Comparison of ENCODE assay signal across 28 cellular contexts in the genomic region with DNA sequence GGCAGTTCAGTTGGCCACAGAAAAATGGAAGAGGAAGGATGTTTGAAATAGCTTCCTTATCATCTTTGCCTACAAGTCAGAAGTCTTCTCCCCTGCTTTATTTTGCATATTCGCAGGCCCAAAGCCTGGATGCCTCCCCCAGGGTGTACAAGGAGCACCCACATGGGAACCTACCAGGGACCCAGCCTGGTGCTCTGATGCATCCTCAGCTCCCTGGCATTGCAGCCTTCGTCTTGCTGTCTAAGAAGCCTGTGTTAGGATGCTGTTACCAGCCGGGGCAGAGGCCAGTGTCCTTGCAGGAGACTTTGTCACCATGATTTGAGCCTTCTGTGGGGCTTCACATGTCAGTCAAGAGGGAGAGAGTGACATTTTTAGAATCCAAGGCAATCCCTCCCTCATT. TPM values are rescaled to one million over a fixed set of nuclear protein-coding genes. Genes with fewer than 3 reads are reported as not detected.
"Had no signal": no experiment of that assay in that cellular context is flagged by ENCODE, and none has a peak within 500 bp of the region (broad histone marks: within the 10 kb centered on the region; RNA-seq: fewer than 3 reads in every experiment).

No MANE protein-coding gene starts in this region.

- DNase-seq: activated B cell treated with CpG ODN at 0.5 μM for 24 hours; activated CD4-positive, alpha-beta memory T cell treated with anti-CD3 and anti-CD28 coated beads, Interleukin-2, amount 10 ng/mL, durations not matched to agents 7 days and 5 days; activated CD4-positive, alpha-beta T cell treated with anti-CD3 and anti-CD28 coated beads for 1 hour; activated CD4-positive, alpha-beta T cell treated with anti-CD3 and anti-CD28 coated beads for 48 hours; activated CD8-positive, alpha-beta memory T cell treated with anti-CD3 and anti-CD28 coated beads for 24 hours; activated CD8-positive, alpha-beta memory T cell treated with anti-CD3 and anti-CD28 coated beads, Interleukin-2, amount 10 ng/mL, durations not matched to agents 7 days and 5 days; activated CD8-positive, alpha-beta memory T cell treated with anti-CD3 and anti-CD28 coated beads, Interleukin-2, amount 50 U/mL, for 48 hours; activated effector memory CD4-positive, alpha-beta T cell treated with Interleukin-2 at 50 U/mL for 16 hours; activated naive CD4-positive, alpha-beta T cell treated with Interleukin-2 at 50 U/mL for 16 hours; activated T-cell treated with anti-CD3 and anti-CD28 coated beads, Interleukin-2, amount 50 U/mL, for 48 hours; central memory CD4-positive, alpha-beta T cell; Karpas-422; KBM-7; NCI-H1105 treated with DMSO at 0.1 percent for 48 hours; NCI-H1436; NCI-H2029; NCI-H345; NCI-H524 treated with DMSO at 0.1 percent for 48 hours; PC-9; SIG-M5; T-helper 17 cell had no signal

- H3K36me3 ChIP-seq: adrenal gland had no signal

- H3K9me3 ChIP-seq: adrenal gland had no signal

- H3K27ac ChIP-seq: adrenal gland, PC-9, RWPE1, VCaP had no signal

- H3K4me1 ChIP-seq: adrenal gland had no signal

- H3K4me3 ChIP-seq: adrenal gland, PC-9 had no signal

- ATAC-seq: activated CD8-positive, alpha-beta memory T cell treated with anti-CD3 and anti-CD28 coated beads, Interleukin-2, amount 10 ng/mL, durations not matched to agents 7 days and 5 days; activated naive CD4-positive, alpha-beta T cell treated with anti-CD3 and anti-CD28 coated beads, Interleukin-2, amount 50 U/mL, for 72 hours; Right ventricle myocardium inferior; SK-N-SH treated with all-trans-retinoic acid at 6 μM for 48 hours; T-cell; T-helper 17 cell had no signal

- H2AFZ ChIP-seq: PC-9 had no signal

- H3K4me2 ChIP-seq: PC-9 had no signal

- H3K27me3 ChIP-seq: adrenal gland had no signal

RNA-seq across cellular contexts. Expression of a gene that starts 27.0 kb away (rescaled TPM):
- polyA plus RNA-seq: adrenal gland had no signal
